In genomic region chr3:55077726-55078125, GRCh38 we compare ENCODE assay signal across 26 cellular contexts.
"Had no signal": no experiment of that assay in that cellular context is flagged by ENCODE, and none has a peak within 500 bp of the region (broad histone marks: within the 10 kb centered on the region; RNA-seq: fewer than 3 reads in every experiment).

No MANE protein-coding gene starts in this region.

- H3K4me1 ChIP-seq: lower lobe of right lung, neural progenitor cell, parathyroid adenoma, psoas muscle, suprapubic skin, tibial artery, uterus had no signal

- H3K9me3 ChIP-seq: lower lobe of right lung, neutrophil, psoas muscle, suprapubic skin, thoracic aorta, tibial artery, uterus had no signal

- ATAC-seq: lower lobe of right lung; natural killer cell; psoas muscle; sciatic nerve; stimulated activated naive B cell treated with anti-CD40 and anti-IgM and Interleukin-4, amounts not matched to agents 10 μg/mL and 1 μg/mL and 100 μg/mL, for 72 hours; stimulated activated naive CD8-positive, alpha-beta T cell treated with anti-CD3 and anti-CD28 coated beads, Interleukin-15, Interleukin-2, amounts not matched to agents 100 U/mL and 50 U/mL, for 24 hours had no signal

- H3K4me3 ChIP-seq: lower lobe of right lung, neural progenitor cell, psoas muscle, skin epidermis, suprapubic skin, thoracic aorta, tibial artery, uterus had no signal

- H3K27ac ChIP-seq: lower lobe of right lung, neural progenitor cell, neutrophil, parathyroid adenoma, psoas muscle, skin epidermis, suprapubic skin, thoracic aorta, tibial artery, uterus had no signal

- H3K36me3 ChIP-seq: lower lobe of right lung, neural progenitor cell, neutrophil, suprapubic skin, thoracic aorta, tibial artery, uterus had no signal

- DNase-seq: hypothalamus; immature natural killer cell; kidney; lower lobe of right lung; mammary epithelial cell; mesenchymal stem cell; naive B cell; natural killer cell; nephron progenitor cell; occipital lobe; psoas muscle; stimulated activated CD4-positive, alpha-beta T cell treated with anti-CD3 and anti-CD28 coated beads, Interleukin-12 subunit alpha, Interleukin-12 subunit beta, amount 100 ng/mL, for 4 hours; stimulated activated CD4-positive, alpha-beta T cell treated with anti-CD3 and anti-CD28 coated beads, Interleukin-15, amount 100 ng/mL, for 24 hours; stimulated activated CD4-positive, alpha-beta T cell treated with anti-CD3 and anti-CD28 coated beads, Interleukin-2, amount 100 ng/mL, for 24 hours; stimulated activated CD4-positive, alpha-beta T cell treated with anti-CD3 and anti-CD28 coated beads, Interleukin-4, amount 100 ng/mL, for 1 hour; stimulated activated naive B cell treated with anti-CD40 and anti-IgM and Interleukin-4, amounts not matched to agents 10 μg/mL and 1 μg/mL and 100 μg/mL, for 72 hours; stimulated activated naive CD8-positive, alpha-beta T cell treated with anti-CD3 and anti-CD28 coated beads, Interleukin-15, Interleukin-2, amounts not matched to agents 100 U/mL and 50 U/mL, for 24 hours; tibial artery; uterus had no signal

- H3K27me3 ChIP-seq: neural progenitor cell, neutrophil, suprapubic skin, tibial artery, uterus had no signal
